Comparison of ENCODE assay signal across 11 cellular contexts in genomic region chr12:105933671-105934665, GRCh38.
DNase-seq lines count a peak whose midpoint lies in the region; ATAC-seq and TF ChIP-seq lines count a peak whose summit lies in the region.
"Had no signal": no experiment of that assay in that cellular context is flagged by ENCODE, and none has a peak within 500 bp of the region (broad histone marks: within the 10 kb centered on the region; RNA-seq: fewer than 3 reads in every experiment).

No MANE protein-coding gene starts in this region.

- peak overlapping the region; percentile 52 for H3K27ac ChIP-seq in suprapubic skin

- ATAC-seq in HG03439 (IDR thresholded peaks at IDR 0.05; ENCODE audit: unreplicated experiment) (no peak), GM21390 (IDR thresholded peaks at IDR 0.05; ENCODE audit: unreplicated experiment) (no peak)
- ATAC-seq: K562 had no signal

- peaks cover 68% of the 10 kb centered on the region for H3K4me1 ChIP-seq in suprapubic skin

- H3K27me3 ChIP-seq in suprapubic skin = no peaks in the 10 kb centered on the region

- H3K4me3 ChIP-seq in WI38 (ENCODE audit: low read depth, low read length) (peak overlapping the region; percentile 11; the same call in 1 of the 2 replicates), suprapubic skin (no peak overlapping the region)
- H3K4me3 ChIP-seq: K562 had no signal

- TF ChIP-seq CTCF in WI38 (IDR thresholded peaks at IDR 0.05; ENCODE audit: low read depth, low read length) (no peak), suprapubic skin (IDR thresholded peaks at IDR 0.05) (no peak)

- no peak for TF ChIP-seq EP300 in suprapubic skin (IDR thresholded peaks at IDR 0.05)

- H3K9me3 ChIP-seq in suprapubic skin = no peaks in the 10 kb centered on the region

- DNase-seq in NCI-H1105 treated with DMSO at 0.1 percent for 48 hours (lab: John Stamatoyannopoulos, UW) (peak; percentile 13), NCI-H1105 (lab: John Stamatoyannopoulos, UW) (no peak), hepatic stellate cell (ENCODE audit: low spot score) (peak; percentile 73), suprapubic skin (ENCODE audit: low spot score in 2 of 2) (peak in 1 of 2 donors; percentile 75), MV-4-11 (lab: John Stamatoyannopoulos, UW) (no peak)
- DNase-seq: effector memory CD4-positive, alpha-beta T cell; stimulated activated CD4-positive, alpha-beta T cell treated with anti-CD3 and anti-CD28 coated beads, Interleukin-15, amount 100 ng/mL, for 24 hours had no signal

- WGBS in suprapubic skin = 34% methylated on average over 13 of the region's 13 CpGs

- TF ChIP-seq POLR2A in suprapubic skin (IDR thresholded peaks at IDR 0.05) = no peak

- H3K36me3 ChIP-seq in suprapubic skin = no peaks in the 10 kb centered on the region

Comparison
In these comparisons a context has a peak if more than half of its experiments do, and no peak if none do; other contexts are left out.
1. DNase-seq: peak in NCI-H1105 treated with DMSO at 0.1 percent for 48 hours (single experiment) and hepatic stellate cell (single experiment); none in NCI-H1105 (single experiment) and MV-4-11 (single experiment).